ENCODE assay signal across 1 cellular context in the genomic region with DNA sequence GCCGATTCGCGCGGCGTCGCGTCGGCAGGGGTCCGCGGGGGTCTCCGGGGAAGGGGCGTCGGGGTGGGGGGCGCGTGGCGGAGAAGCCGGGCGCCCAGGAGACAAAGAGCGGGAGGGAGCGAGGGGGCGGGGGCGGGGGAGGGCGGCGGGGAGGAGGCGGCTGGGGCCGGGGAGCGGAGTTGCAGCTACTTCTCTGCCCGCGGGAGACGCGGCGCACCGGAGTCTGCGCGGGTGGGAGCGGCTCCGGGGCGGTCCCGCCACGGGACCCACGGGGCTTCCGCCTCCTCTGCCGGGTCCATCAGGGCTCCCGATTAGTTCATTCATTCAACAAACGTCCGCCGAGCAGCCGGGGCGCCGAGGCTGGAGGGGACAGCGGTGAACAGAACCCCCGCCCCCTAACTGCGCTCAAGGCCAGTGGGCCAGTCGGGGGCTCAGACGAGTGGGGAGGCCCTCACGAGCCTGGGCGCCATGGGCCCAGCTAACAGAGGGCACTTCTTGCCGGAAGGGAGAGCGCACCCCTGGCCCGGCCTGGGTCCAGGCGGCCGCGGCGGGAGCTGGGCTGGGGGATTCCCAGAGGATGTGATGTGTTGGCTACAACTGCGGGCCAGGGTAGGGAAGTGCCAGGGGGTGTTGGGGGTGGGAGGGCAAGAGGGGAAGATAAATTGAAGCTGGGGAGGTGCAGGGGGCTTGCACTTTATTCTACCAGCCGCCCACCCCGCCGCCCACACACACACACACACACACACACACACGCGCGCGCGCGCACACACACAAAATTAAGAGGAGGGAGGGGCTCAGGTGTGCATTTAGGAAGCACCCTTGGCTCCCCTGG.
TF ChIP-seq lines count a peak whose summit lies in the region.

TSS of gene SAMD14 (minus strand) at position 215 of the 832 bp plus-strand sequence. CDS start 5,201 bp downstream, outside the sequence.

TF ChIP-seq in HepG2, 621 proteins besides CTCF, POLR2A, EP300 and RAD21 (continued from another document and continues in another):
- TF ChIP-seq, protein P1, sequence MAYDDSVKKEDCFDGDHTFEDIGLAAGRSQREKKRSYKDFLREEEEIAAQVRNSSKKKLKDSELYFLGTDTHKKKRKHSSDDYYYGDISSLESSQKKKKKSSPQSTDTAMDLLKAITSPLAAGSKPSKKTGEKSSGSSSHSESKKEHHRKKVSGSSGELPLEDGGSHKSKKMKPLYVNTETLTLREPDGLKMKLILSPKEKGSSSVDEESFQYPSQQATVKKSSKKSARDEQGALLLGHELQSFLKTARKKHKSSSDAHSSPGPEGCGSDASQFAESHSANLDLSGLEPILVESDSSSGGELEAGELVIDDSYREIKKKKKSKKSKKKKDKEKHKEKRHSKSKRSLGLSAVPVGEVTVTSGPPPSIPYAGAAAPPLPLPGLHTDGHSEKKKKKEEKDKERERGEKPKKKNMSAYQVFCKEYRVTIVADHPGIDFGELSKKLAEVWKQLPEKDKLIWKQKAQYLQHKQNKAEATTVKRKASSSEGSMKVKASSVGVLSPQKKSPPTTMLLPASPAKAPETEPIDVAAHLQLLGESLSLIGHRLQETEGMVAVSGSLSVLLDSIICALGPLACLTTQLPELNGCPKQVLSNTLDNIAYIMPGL (CRISPR knock-in tag; IDR thresholded peaks at IDR 0.05; ENCODE audit: borderline replicate concordance in 1 of 2, low read depth in 1 of 2) = no peak
- TF ChIP-seq KDM5B (CRISPR knock-in tag; IDR thresholded peaks at IDR 0.05; ENCODE audit: borderline replicate concordance) (0 out of 2 replicates have a peak, but pooled peaks have one; percentile 42), EEA1 (CRISPR knock-in tag; IDR thresholded peaks at IDR 0.05; ENCODE audit: borderline replicate concordance) (0 out of 2 replicates have a peak, but pooled peaks have one; percentile 30), SOX5 (CRISPR knock-in tag; IDR thresholded peaks at IDR 0.05; ENCODE audit: borderline replicate concordance) (no peak), RORA (CRISPR knock-in tag; IDR thresholded peaks at IDR 0.05) (no peak), YY1 (IDR thresholded peaks at IDR 0.05; ENCODE audit: insufficient read depth, insufficient replicate concordance, low read depth, low read length) (peak; percentile 10), ZNF232 (CRISPR knock-in tag; IDR thresholded peaks at IDR 0.05; ENCODE audit: borderline replicate concordance) (no peak), GTF2F1 (IDR thresholded peaks at IDR 0.05; ENCODE audit: low read length) (no peak), BATF2 (CRISPR knock-in tag; IDR thresholded peaks at IDR 0.05) (no peak), HNRNPK (IDR thresholded peaks at IDR 0.05; ENCODE audit: low read depth, low read length, poor library complexity, severe bottlenecking) (peak; percentile 84), ZNF260 (CRISPR knock-in tag; IDR thresholded peaks at IDR 0.05; ENCODE audit: borderline replicate concordance, low read depth) (no peak), ZNF777 (CRISPR knock-in tag; IDR thresholded peaks at IDR 0.05) (0 out of 2 replicates have a peak, but pooled peaks have one; percentile 19), HNRNPLL (IDR thresholded peaks at IDR 0.05; ENCODE audit: low read depth, low read length, poor library complexity, severe bottlenecking) (peak; percentile 39), NCOA2 (CRISPR knock-in tag; IDR thresholded peaks at IDR 0.05) (no peak), ZNF142 (CRISPR knock-in tag; IDR thresholded peaks at IDR 0.05) (no peak), CBX2 (IDR thresholded peaks at IDR 0.05; ENCODE audit: low read depth, low read length) (no peak), CBX2 (CRISPR knock-in tag; IDR thresholded peaks at IDR 0.05; ENCODE audit: low read depth) (no peak), WIZ (CRISPR knock-in tag; IDR thresholded peaks at IDR 0.05) (no peak), KDM6A (CRISPR knock-in tag; IDR thresholded peaks at IDR 0.05; ENCODE audit: low read depth) (no peak), AFF4 (CRISPR knock-in tag; IDR thresholded peaks at IDR 0.05) (no peak), KLF9 (CRISPR knock-in tag; IDR thresholded peaks at IDR 0.05; ENCODE audit: low read depth) (no peak), ZSCAN20 (CRISPR knock-in tag; IDR thresholded peaks at IDR 0.05; ENCODE audit: borderline replicate concordance) (no peak), HHEX (CRISPR knock-in tag; IDR thresholded peaks at IDR 0.05) (no peak), NFKBIZ (CRISPR knock-in tag; IDR thresholded peaks at IDR 0.05) (no peak), ZNF501 (CRISPR knock-in tag; IDR thresholded peaks at IDR 0.05) (0 out of 2 replicates have a peak, but pooled peaks have one; percentile 41), ZNF280B (CRISPR knock-in tag; IDR thresholded peaks at IDR 0.05; ENCODE audit: borderline replicate concordance) (no peak; the same call in 1 of the 2 replicates), SMAD3 (CRISPR knock-in tag; IDR thresholded peaks at IDR 0.05) (no peak), ZNF253 (CRISPR knock-in tag; IDR thresholded peaks at IDR 0.05; ENCODE audit: borderline replicate concordance) (no peak)
- TF ChIP-seq, protein P2, sequence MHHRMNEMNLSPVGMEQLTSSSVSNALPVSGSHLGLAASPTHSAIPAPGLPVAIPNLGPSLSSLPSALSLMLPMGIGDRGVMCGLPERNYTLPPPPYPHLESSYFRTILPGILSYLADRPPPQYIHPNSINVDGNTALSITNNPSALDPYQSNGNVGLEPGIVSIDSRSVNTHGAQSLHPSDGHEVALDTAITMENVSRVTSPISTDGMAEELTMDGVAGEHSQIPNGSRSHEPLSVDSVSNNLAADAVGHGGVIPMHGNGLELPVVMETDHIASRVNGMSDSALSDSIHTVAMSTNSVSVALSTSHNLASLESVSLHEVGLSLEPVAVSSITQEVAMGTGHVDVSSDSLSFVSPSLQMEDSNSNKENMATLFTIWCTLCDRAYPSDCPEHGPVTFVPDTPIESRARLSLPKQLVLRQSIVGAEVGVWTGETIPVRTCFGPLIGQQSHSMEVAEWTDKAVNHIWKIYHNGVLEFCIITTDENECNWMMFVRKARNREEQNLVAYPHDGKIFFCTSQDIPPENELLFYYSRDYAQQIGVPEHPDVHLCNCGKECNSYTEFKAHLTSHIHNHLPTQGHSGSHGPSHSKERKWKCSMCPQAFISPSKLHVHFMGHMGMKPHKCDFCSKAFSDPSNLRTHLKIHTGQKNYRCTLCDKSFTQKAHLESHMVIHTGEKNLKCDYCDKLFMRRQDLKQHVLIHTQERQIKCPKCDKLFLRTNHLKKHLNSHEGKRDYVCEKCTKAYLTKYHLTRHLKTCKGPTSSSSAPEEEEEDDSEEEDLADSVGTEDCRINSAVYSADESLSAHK (CRISPR knock-in tag; IDR thresholded peaks at IDR 0.05; ENCODE audit: borderline replicate concordance) = no peak
- TF ChIP-seq, protein P3, sequence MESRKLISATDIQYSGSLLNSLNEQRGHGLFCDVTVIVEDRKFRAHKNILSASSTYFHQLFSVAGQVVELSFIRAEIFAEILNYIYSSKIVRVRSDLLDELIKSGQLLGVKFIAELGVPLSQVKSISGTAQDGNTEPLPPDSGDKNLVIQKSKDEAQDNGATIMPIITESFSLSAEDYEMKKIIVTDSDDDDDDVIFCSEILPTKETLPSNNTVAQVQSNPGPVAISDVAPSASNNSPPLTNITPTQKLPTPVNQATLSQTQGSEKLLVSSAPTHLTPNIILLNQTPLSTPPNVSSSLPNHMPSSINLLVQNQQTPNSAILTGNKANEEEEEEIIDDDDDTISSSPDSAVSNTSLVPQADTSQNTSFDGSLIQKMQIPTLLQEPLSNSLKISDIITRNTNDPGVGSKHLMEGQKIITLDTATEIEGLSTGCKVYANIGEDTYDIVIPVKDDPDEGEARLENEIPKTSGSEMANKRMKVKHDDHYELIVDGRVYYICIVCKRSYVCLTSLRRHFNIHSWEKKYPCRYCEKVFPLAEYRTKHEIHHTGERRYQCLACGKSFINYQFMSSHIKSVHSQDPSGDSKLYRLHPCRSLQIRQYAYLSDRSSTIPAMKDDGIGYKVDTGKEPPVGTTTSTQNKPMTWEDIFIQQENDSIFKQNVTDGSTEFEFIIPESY (CRISPR knock-in tag; IDR thresholded peaks at IDR 0.05) = 0 out of 2 replicates have a peak, but pooled peaks have one; percentile 16
- TF ChIP-seq, protein P4, sequence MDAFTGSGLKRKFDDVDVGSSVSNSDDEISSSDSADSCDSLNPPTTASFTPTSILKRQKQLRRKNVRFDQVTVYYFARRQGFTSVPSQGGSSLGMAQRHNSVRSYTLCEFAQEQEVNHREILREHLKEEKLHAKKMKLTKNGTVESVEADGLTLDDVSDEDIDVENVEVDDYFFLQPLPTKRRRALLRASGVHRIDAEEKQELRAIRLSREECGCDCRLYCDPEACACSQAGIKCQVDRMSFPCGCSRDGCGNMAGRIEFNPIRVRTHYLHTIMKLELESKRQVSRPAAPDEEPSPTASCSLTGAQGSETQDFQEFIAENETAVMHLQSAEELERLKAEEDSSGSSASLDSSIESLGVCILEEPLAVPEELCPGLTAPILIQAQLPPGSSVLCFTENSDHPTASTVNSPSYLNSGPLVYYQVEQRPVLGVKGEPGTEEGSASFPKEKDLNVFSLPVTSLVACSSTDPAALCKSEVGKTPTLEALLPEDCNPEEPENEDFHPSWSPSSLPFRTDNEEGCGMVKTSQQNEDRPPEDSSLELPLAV (CRISPR knock-in tag; conservative IDR thresholded peaks at IDR 0.05; ENCODE audit: low read depth) = no peak
- TF ChIP-seq, protein P5, sequence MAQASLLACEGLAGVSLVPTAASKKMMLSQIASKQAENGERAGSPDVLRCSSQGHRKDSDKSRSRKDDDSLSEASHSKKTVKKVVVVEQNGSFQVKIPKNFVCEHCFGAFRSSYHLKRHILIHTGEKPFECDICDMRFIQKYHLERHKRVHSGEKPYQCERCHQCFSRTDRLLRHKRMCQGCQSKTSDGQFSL (CRISPR knock-in tag; IDR thresholded peaks at IDR 0.05) = no peak
